31 cellular contexts compared by ENCODE assay signal in the genomic region with DNA sequence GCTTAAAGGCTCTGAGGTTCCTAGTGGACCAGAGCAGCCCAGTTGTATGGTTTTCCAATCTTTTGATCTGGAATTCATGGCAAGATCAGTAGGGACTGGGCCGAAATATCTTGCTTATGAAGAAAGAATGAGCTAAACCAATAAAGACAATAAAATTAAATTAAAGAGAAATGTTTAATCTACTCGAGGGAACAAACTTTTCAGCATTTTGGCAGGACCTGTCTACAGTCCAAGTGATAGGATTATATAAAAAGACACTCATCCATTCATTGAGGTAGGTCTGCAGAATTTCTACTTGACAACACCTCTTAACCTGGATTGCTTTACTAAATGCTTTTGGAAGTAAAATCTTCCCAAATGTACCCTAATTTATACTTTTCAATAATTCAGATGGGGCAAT.
DNase-seq lines count a peak whose midpoint lies in the region; ATAC-seq and TF ChIP-seq lines count a peak whose summit lies in the region.
"Had no signal": no experiment of that assay in that cellular context is flagged by ENCODE, and none has a peak within 500 bp of the region (broad histone marks: within the 10 kb centered on the region; RNA-seq: fewer than 3 reads in every experiment).

No MANE protein-coding gene starts in this region.

- H3K27me3 Mint-ChIP-seq in activated T-helper 17 cell treated with anti-CD3 and anti-CD28 coated beads, Interleukin-2, amount 50 U/mL, for 72 hours = peaks cover 20% of the 10 kb centered on the region

- no peaks in the 10 kb centered on the region for H3K9me3 ChIP-seq in SK-N-SH
- H3K9me3 ChIP-seq: A549, BE2C, Caco-2 had no signal

- H3F3A ChIP-seq in SK-N-SH (replicated peaks; ENCODE audit: insufficient read depth) = no peaks in the 10 kb centered on the region

- DNase-seq in SK-N-SH = no peak
- no peak for DNase-seq in stimulated activated naive CD4-positive, alpha-beta T cell treated with Interleukin-2 at 50 U/mL for 16 hours (lab: John Stamatoyannopoulos, UW)
- DNase-seq: 8988T; ACHN; AML-193; BE2C; C1 segment of cervical spinal cord; Caco-2; Calu3; CD4-positive, alpha-beta memory T cell; CD4-positive, alpha-beta T cell; CD4-positive, CD25-positive, alpha-beta regulatory T cell; CD8-positive, alpha-beta memory T cell; CD8-positive, alpha-beta T cell; COR-L47; DMS 273 treated with DMSO at 0.1 percent for 48 hours; DMS153; DMS53; DMS79; DMS79 treated with DMSO at 0.1 percent for 48 hours; DND-41; EL had no signal

- no peaks in the 10 kb centered on the region for H4K20me1 ChIP-seq in SK-N-SH (ENCODE audit: insufficient read depth)
- H4K20me1 ChIP-seq: BLaER1; BLaER1 treated with 17β-estradiol and CSF1 and Interleukin-3, amounts not matched to agents 10 nM and 100 nM had no signal

- H3K9me3 Mint-ChIP-seq in activated T-helper 17 cell treated with anti-CD3 and anti-CD28 coated beads, Interleukin-2, amount 50 U/mL, for 72 hours = no peaks in the 10 kb centered on the region
- H3K9me3 Mint-ChIP-seq: CD4-positive, alpha-beta T cell; CD8-positive, alpha-beta memory T cell; CD8-positive, alpha-beta T cell had no signal

- no peaks in the 10 kb centered on the region for H3K36me3 Mint-ChIP-seq in activated T-helper 17 cell treated with anti-CD3 and anti-CD28 coated beads, Interleukin-2, amount 50 U/mL, for 72 hours (ENCODE audit: low read depth)
- H3K36me3 Mint-ChIP-seq: CD14-positive monocyte; CD4-positive, CD25-positive, alpha-beta regulatory T cell; CD8-positive, alpha-beta T cell had no signal

- H3K4me2 ChIP-seq in SK-N-SH = no peak overlapping the region
- H3K4me2 ChIP-seq: A549; BLaER1; BLaER1 treated with 17β-estradiol and CSF1 and Interleukin-3, amounts not matched to agents 10 nM and 100 nM had no signal

- H3K27ac ChIP-seq in SK-N-SH (ENCODE audit: low read depth in 2 of 2, low read length in 1 of 2) = no peak overlapping the region
- H3K27ac ChIP-seq: 22Rv1; A549; BLaER1; BLaER1 treated with 17β-estradiol and CSF1 and Interleukin-3, amounts not matched to agents 10 nM and 100 nM; C4-2B had no signal

- H3K4me3 ChIP-seq in SK-N-SH (ENCODE audit: low read depth in 2 of 2, low read length in 1 of 2) = no peak overlapping the region
- H3K4me3 ChIP-seq: A549; BLaER1; BLaER1 treated with 17β-estradiol and CSF1 and Interleukin-3, amounts not matched to agents 10 nM and 100 nM had no signal

- no peak overlapping the region for H3K4me3 Mint-ChIP-seq in activated T-helper 17 cell treated with anti-CD3 and anti-CD28 coated beads, Interleukin-2, amount 50 U/mL, for 72 hours
- H3K4me3 Mint-ChIP-seq: B cell; CD14-positive monocyte; CD4-positive, alpha-beta memory T cell; CD4-positive, alpha-beta T cell; CD4-positive, CD25-positive, alpha-beta regulatory T cell; CD8-positive, alpha-beta memory T cell; CD8-positive, alpha-beta T cell had no signal

- POLR2A ChIA-PET in SK-N-SH (lab: Yijun Ruan, JAX) = no interaction called here

- H3K9me2 ChIP-seq in SK-N-SH = no peaks in the 10 kb centered on the region

- H3K9ac ChIP-seq in SK-N-SH = no peak overlapping the region
- H3K9ac ChIP-seq: BLaER1; BLaER1 treated with 17β-estradiol and CSF1 and Interleukin-3, amounts not matched to agents 10 nM and 100 nM had no signal

- no peaks in the 10 kb centered on the region for H3K4me1 Mint-ChIP-seq in activated T-helper 17 cell treated with anti-CD3 and anti-CD28 coated beads, Interleukin-2, amount 50 U/mL, for 72 hours
- H3K4me1 Mint-ChIP-seq: B cell; CD14-positive monocyte; CD4-positive, alpha-beta memory T cell; CD4-positive, CD25-positive, alpha-beta regulatory T cell had no signal

- TF ChIP-seq EP300 in SK-N-SH (IDR thresholded peaks at IDR 0.05; ENCODE audit: borderline replicate concordance in 1 of 2, low read depth in 1 of 2, low read length in 1 of 2) = no peak

- H3K36me3 ChIP-seq in SK-N-SH (replicated peaks in 1 of 2; ENCODE audit: control insufficient read depth in 1 of 2, insufficient read depth in 2 of 2, low read length in 1 of 2) = no peaks in the 10 kb centered on the region
- H3K36me3 ChIP-seq: BE2C; BLaER1; BLaER1 treated with 17β-estradiol and CSF1 and Interleukin-3, amounts not matched to agents 10 nM and 100 nM had no signal

- TF ChIP-seq CTCF in SK-N-SH (IDR thresholded peaks at IDR 0.05) = no peak

- CTCF ChIA-PET in SK-N-SH (lab: Yijun Ruan, JAX) = interaction anchor here (0.8 to 1.1 kb wide), 2 partner anchors 15 to 17 kb away, joined by 3 to 4 read pairs; no protein-coding TSS in a partner anchor

- 0% methylated on average over 2 of the region's 2 CpGs for WGBS in SK-N-SH (ENCODE audit: low lambda C conversion rate)

- H3K27ac Mint-ChIP-seq in activated T-helper 17 cell treated with anti-CD3 and anti-CD28 coated beads, Interleukin-2, amount 50 U/mL, for 72 hours = peak overlapping the region; percentile 21
- H3K27ac Mint-ChIP-seq: B cell; CD14-positive monocyte; CD4-positive, alpha-beta memory T cell; CD4-positive, alpha-beta T cell; CD4-positive, CD25-positive, alpha-beta regulatory T cell; CD8-positive, alpha-beta T cell had no signal

- peak; percentile 64 for ATAC-seq in SK-N-SH treated with all-trans-retinoic acid at 6 μM for 48 hours
- ATAC-seq in activated T-helper 17 cell treated with anti-CD3 and anti-CD28 coated beads, Interleukin-2, amount 50 U/mL, for 72 hours (replicated peaks) = no peak
- ATAC-seq: A549; CD8-positive, alpha-beta T cell had no signal

- H2AFZ ChIP-seq in SK-N-SH (ENCODE audit: low read depth) = no peak overlapping the region

- H3K27me3 ChIP-seq in SK-N-SH (ENCODE audit: insufficient read depth) = peaks cover 6% of the 10 kb centered on the region; the same call in 1 of the 2 replicates
- H3K27me3 ChIP-seq: BLaER1; BLaER1 treated with 17β-estradiol and CSF1 and Interleukin-3, amounts not matched to agents 10 nM and 100 nM had no signal

- H3K4me1 ChIP-seq in SK-N-SH (ENCODE audit: control insufficient read depth in 1 of 2, insufficient read depth in 2 of 2, low read depth in 1 of 2, low read length in 1 of 2) = no peaks in the 10 kb centered on the region
- H3K4me1 ChIP-seq: A549; BE2C; BLaER1; BLaER1 treated with 17β-estradiol and CSF1 and Interleukin-3, amounts not matched to agents 10 nM and 100 nM; Caco-2 had no signal

- no peak for TF ChIP-seq RAD21 in SK-N-SH (IDR thresholded peaks at IDR 0.05; ENCODE audit: low read length)

- no peaks in the 10 kb centered on the region for H3K79me2 ChIP-seq in SK-N-SH (ENCODE audit: insufficient read depth)

TF ChIP-seq in SK-N-SH treated with all-trans-retinoic acid at 6 μM for 48 hours, 23 proteins besides CTCF, POLR2A, EP300 and RAD21 (continues in another document):
- TF ChIP-seq, protein P1, sequence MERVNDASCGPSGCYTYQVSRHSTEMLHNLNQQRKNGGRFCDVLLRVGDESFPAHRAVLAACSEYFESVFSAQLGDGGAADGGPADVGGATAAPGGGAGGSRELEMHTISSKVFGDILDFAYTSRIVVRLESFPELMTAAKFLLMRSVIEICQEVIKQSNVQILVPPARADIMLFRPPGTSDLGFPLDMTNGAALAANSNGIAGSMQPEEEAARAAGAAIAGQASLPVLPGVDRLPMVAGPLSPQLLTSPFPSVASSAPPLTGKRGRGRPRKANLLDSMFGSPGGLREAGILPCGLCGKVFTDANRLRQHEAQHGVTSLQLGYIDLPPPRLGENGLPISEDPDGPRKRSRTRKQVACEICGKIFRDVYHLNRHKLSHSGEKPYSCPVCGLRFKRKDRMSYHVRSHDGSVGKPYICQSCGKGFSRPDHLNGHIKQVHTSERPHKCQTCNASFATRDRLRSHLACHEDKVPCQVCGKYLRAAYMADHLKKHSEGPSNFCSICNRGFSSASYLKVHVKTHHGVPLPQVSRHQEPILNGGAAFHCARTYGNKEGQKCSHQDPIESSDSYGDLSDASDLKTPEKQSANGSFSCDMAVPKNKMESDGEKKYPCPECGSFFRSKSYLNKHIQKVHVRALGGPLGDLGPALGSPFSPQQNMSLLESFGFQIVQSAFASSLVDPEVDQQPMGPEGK (CRISPR knock-in tag; IDR thresholded peaks at IDR 0.05; ENCODE audit: borderline replicate concordance) = no peak
- no peak for TF ChIP-seq BACH2 (CRISPR knock-in tag; IDR thresholded peaks at IDR 0.05; ENCODE audit: borderline replicate concordance)
- no peak for TF ChIP-seq ZNF70 (CRISPR knock-in tag; IDR thresholded peaks at IDR 0.05)

TF ChIP-seq in SK-N-SH, 30 proteins besides CTCF, POLR2A, EP300 and RAD21:
- no peak for TF ChIP-seq CHD2 (IDR thresholded peaks at IDR 0.05; ENCODE audit: low read length, partially characterized antibody)
- no peak for TF ChIP-seq RXRA (IDR thresholded peaks at IDR 0.05; ENCODE audit: borderline replicate concordance, low read depth)
- no peak for TF ChIP-seq YY1 (IDR thresholded peaks at IDR 0.05; ENCODE audit: low read depth)
- no peak for TF ChIP-seq MXI1 (IDR thresholded peaks at IDR 0.05; ENCODE audit: low read depth, low read length)
- no peak for TF ChIP-seq SMC3 (IDR thresholded peaks at IDR 0.05; ENCODE audit: low read depth, low read length)
- no peak for TF ChIP-seq NRF1 (IDR thresholded peaks at IDR 0.05; ENCODE audit: low read depth, low read length)
- TF ChIP-seq, protein P2, sequence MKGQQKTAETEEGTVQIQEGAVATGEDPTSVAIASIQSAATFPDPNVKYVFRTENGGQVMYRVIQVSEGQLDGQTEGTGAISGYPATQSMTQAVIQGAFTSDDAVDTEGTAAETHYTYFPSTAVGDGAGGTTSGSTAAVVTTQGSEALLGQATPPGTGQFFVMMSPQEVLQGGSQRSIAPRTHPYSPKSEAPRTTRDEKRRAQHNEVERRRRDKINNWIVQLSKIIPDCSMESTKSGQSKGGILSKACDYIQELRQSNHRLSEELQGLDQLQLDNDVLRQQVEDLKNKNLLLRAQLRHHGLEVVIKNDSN (IDR thresholded peaks at IDR 0.05; ENCODE audit: borderline replicate concordance, low read depth) = no peak
- no peak for TF ChIP-seq EZH2phosphoT487 (IDR thresholded peaks at IDR 0.05; ENCODE audit: borderline replicate concordance, low read depth)
- TF ChIP-seq GATA2 (CRISPR knock-in tag; IDR thresholded peaks at IDR 0.05) = no peak
